ENCODE assay signal across 13 cellular contexts in the genomic region with DNA sequence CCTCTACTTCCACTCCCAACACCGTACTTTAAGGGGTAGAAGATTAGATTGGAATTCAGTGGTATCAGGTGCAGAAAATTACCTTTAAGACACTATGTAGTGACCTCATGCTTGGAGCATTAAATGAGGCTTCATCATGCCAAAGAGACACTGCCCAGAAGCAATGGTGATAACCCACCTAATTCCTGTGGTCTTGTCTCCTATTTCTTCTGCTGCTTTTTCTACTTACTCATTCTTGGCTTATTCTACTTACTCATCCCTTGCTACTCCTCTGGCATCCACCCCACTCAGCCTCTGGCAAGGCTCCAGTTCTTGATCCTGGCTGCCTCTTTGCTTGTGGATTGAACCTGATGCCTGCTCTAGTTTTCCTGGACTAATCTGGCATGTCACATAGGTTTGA.
DNase-seq lines count a peak whose midpoint lies in the region; ATAC-seq and TF ChIP-seq lines count a peak whose summit lies in the region.
"Had no signal": no experiment of that assay in that cellular context is flagged by ENCODE, and none has a peak within 500 bp of the region (broad histone marks: within the 10 kb centered on the region; RNA-seq: fewer than 3 reads in every experiment).

No MANE protein-coding gene starts in this region.

- DNase-seq in AG08395 (ENCODE audit: low spot score) (peak; percentile 83), cerebellum (ENCODE audit: low spot score) (peak; percentile 10), mesenchymal stem cell (peak; percentile 63), GM23338 (ENCODE audit: low spot score) (no peak), NCI-H524 treated with DMSO at 0.1 percent for 48 hours (lab: John Stamatoyannopoulos, UW) (no peak)
- no peak for DNase-seq in activated CD8-positive, alpha-beta memory T cell treated with anti-CD3 and anti-CD28 coated beads, Interleukin-2, amount 50 U/mL, for 4 hours
- DNase-seq: KG1, NCI-H69, upper lobe of right lung had no signal

- H3K27ac ChIP-seq in mesenchymal stem cell (ENCODE audit: low read length, poor library complexity, severe bottlenecking) (peak overlapping the region; percentile 92), GM23338 (ENCODE audit: low read depth) (no peak overlapping the region)
- H3K27ac ChIP-seq: BLaER1 treated with 17β-estradiol and CSF1 and Interleukin-3, amounts not matched to agents 10 nM and 100 nM; upper lobe of right lung had no signal

- no peaks in the 10 kb centered on the region for H3K9me2 ChIP-seq in GM23338 (ENCODE audit: insufficient read depth)

- H2AFZ ChIP-seq in mesenchymal stem cell (ENCODE audit: low read depth, low read length): no peak overlapping the region
- H2AFZ ChIP-seq in GM23338: no peak overlapping the region

- no peak for TF ChIP-seq EP300 in Ishikawa (IDR thresholded peaks at IDR 0.05; ENCODE audit: borderline replicate concordance)

- H3K4me1 Mint-ChIP-seq in GM23338: no peaks in the 10 kb centered on the region

- H3K4me3 Mint-ChIP-seq in GM23338: no peak overlapping the region
- H3K4me3 Mint-ChIP-seq: dendritic cell treated with granulocyte-macrophage colony-stimulating factor and Interleukin-4, amounts not matched to agents 40 ng/mL and 50 ng/mL, for 4 days had no signal

- H3F3A ChIP-seq in GM23338 (replicated peaks; ENCODE audit: low read depth): no peaks in the 10 kb centered on the region

- no peak overlapping the region for H3K23ac ChIP-seq in mesenchymal stem cell (ENCODE audit: low read length in 2 of 2)

- peaks cover 57% of the 10 kb centered on the region for H3K9me3 Mint-ChIP-seq in GM23338

- H2BK5ac ChIP-seq in mesenchymal stem cell (ENCODE audit: low read depth, low read length, poor library complexity, severe bottlenecking): peak overlapping the region; percentile 67

- no peaks in the 10 kb centered on the region for H3K79me2 ChIP-seq in GM23338 (replicated peaks; ENCODE audit: insufficient read depth)

- TF ChIP-seq CTCF in GM23338 (conservative IDR thresholded peaks at IDR 0.05; ENCODE audit: low read depth in 2 of 2): no peak

- ATAC-seq in GM23338: no peak
- ATAC-seq in HG03432 (IDR thresholded peaks at IDR 0.05; ENCODE audit: unreplicated experiment): no peak
- ATAC-seq: upper lobe of right lung had no signal

- H3K36me3 ChIP-seq in mesenchymal stem cell (ENCODE audit: control insufficient read depth in 1 of 2, insufficient read depth in 2 of 2, low read depth in 1 of 2, low read length in 2 of 2) (no peaks in the 10 kb centered on the region), GM23338 (ENCODE audit: insufficient read depth) (no peaks in the 10 kb centered on the region)
- H3K36me3 ChIP-seq: BLaER1 treated with 17β-estradiol and CSF1 and Interleukin-3, amounts not matched to agents 10 nM and 100 nM; upper lobe of right lung had no signal

- H3K36me3 Mint-ChIP-seq in GM23338 (ENCODE audit: low read depth): peaks cover 36% of the 10 kb centered on the region

- no peak for TF ChIP-seq RAD21 in Ishikawa (IDR thresholded peaks at IDR 0.05; ENCODE audit: low read depth)

- H2AK5ac ChIP-seq in mesenchymal stem cell (ENCODE audit: low read length, severe bottlenecking): no peak overlapping the region

- H3K4me1 ChIP-seq in mesenchymal stem cell (ENCODE audit: control insufficient read depth, insufficient read depth, low read depth, low read length) (no peaks in the 10 kb centered on the region), GM23338 (ENCODE audit: insufficient read depth) (no peaks in the 10 kb centered on the region)
- H3K4me1 ChIP-seq: BLaER1 treated with 17β-estradiol and CSF1 and Interleukin-3, amounts not matched to agents 10 nM and 100 nM; upper lobe of right lung had no signal

- no peak overlapping the region for H4K8ac ChIP-seq in mesenchymal stem cell (ENCODE audit: low read length)

- H3K18ac ChIP-seq in mesenchymal stem cell (ENCODE audit: low read depth in 1 of 2, low read length in 2 of 2): no peak overlapping the region

- H3K9ac ChIP-seq in mesenchymal stem cell (ENCODE audit: low read length): no peak overlapping the region
- H3K9ac ChIP-seq: BLaER1 treated with 17β-estradiol and CSF1 and Interleukin-3, amounts not matched to agents 10 nM and 100 nM had no signal

- no peak overlapping the region for H2BK120ac ChIP-seq in mesenchymal stem cell (ENCODE audit: low read depth, low read length)

- no peaks in the 10 kb centered on the region for H3K9me3 ChIP-seq in mesenchymal stem cell (ENCODE audit: control insufficient read depth, low read length)
- H3K9me3 ChIP-seq: upper lobe of right lung had no signal

- H3K14ac ChIP-seq in mesenchymal stem cell (ENCODE audit: low read length in 2 of 2): no peak overlapping the region

- no peaks in the 10 kb centered on the region for H4K20me1 ChIP-seq in GM23338 (replicated peaks; ENCODE audit: insufficient read depth)
- H4K20me1 ChIP-seq: BLaER1 treated with 17β-estradiol and CSF1 and Interleukin-3, amounts not matched to agents 10 nM and 100 nM had no signal

- H2BK12ac ChIP-seq in mesenchymal stem cell (ENCODE audit: low read length in 2 of 2): no peak overlapping the region

- no CpG with 5 or more reads among the region's 1 CpG for WGBS in mesenchymal stem cell

- no peaks in the 10 kb centered on the region for H3K27me3 Mint-ChIP-seq in GM23338 (ENCODE audit: insufficient read depth, low read depth, poor library complexity)
- H3K27me3 Mint-ChIP-seq: dendritic cell treated with granulocyte-macrophage colony-stimulating factor and Interleukin-4, amounts not matched to agents 40 ng/mL and 50 ng/mL, for 4 days had no signal

- H2BK15ac ChIP-seq in mesenchymal stem cell (ENCODE audit: low read depth, poor library complexity, severe bottlenecking): no peak overlapping the region

- H3K4me3 ChIP-seq in mesenchymal stem cell (ENCODE audit: insufficient read depth in 1 of 2, low read depth in 1 of 2, low read length in 2 of 2): no peak overlapping the region
- H3K4me3 ChIP-seq in GM23338: no peak overlapping the region
- H3K4me3 ChIP-seq: BLaER1 treated with 17β-estradiol and CSF1 and Interleukin-3, amounts not matched to agents 10 nM and 100 nM; upper lobe of right lung had no signal

- H3K27ac Mint-ChIP-seq in GM23338: no peak overlapping the region
- H3K27ac Mint-ChIP-seq: dendritic cell treated with granulocyte-macrophage colony-stimulating factor and Interleukin-4, amounts not matched to agents 40 ng/mL and 50 ng/mL, for 4 days had no signal

- H3K4ac ChIP-seq in mesenchymal stem cell (ENCODE audit: low read depth in 1 of 2, low read length in 2 of 2): no peak overlapping the region

- no peaks in the 10 kb centered on the region for H3K79me1 ChIP-seq in mesenchymal stem cell (replicated peaks; ENCODE audit: low read length, poor library complexity, severe bottlenecking)

- no peak overlapping the region for H4K91ac ChIP-seq in mesenchymal stem cell (ENCODE audit: low read length)

- no peak overlapping the region for H3K4me2 ChIP-seq in mesenchymal stem cell (ENCODE audit: low read length, poor library complexity, severe bottlenecking)
- no peak overlapping the region for H3K4me2 ChIP-seq in GM23338
- H3K4me2 ChIP-seq: BLaER1 treated with 17β-estradiol and CSF1 and Interleukin-3, amounts not matched to agents 10 nM and 100 nM had no signal

- H3K27me3 ChIP-seq in mesenchymal stem cell (ENCODE audit: control insufficient read depth in 1 of 2, insufficient read depth in 1 of 2, low read length in 2 of 2) (peaks cover 0 to 56% of the 10 kb centered on the region in 2 experiments), GM23338 (ENCODE audit: insufficient read depth) (no peaks in the 10 kb centered on the region)
- H3K27me3 ChIP-seq: BLaER1 treated with 17β-estradiol and CSF1 and Interleukin-3, amounts not matched to agents 10 nM and 100 nM; upper lobe of right lung had no signal

TF ChIP-seq in Ishikawa, 13 proteins besides CTCF, POLR2A, EP300 and RAD21:
- TF ChIP-seq FOXM1 (IDR thresholded peaks at IDR 0.05; ENCODE audit: borderline replicate concordance, low read depth) (no peak), NFIC (IDR thresholded peaks at IDR 0.05) (peak; percentile 43; the same call in 1 of the 2 replicates), YY1 (IDR thresholded peaks at IDR 0.05; ENCODE audit: low read depth) (no peak)

TF ChIP-seq in GM23338, 12 proteins besides CTCF, POLR2A, EP300 and RAD21:
- TF ChIP-seq CREB1 (CRISPR knock-in tag; IDR thresholded peaks at IDR 0.05; ENCODE audit: low read depth): no peak
- TF ChIP-seq, protein P1, sequence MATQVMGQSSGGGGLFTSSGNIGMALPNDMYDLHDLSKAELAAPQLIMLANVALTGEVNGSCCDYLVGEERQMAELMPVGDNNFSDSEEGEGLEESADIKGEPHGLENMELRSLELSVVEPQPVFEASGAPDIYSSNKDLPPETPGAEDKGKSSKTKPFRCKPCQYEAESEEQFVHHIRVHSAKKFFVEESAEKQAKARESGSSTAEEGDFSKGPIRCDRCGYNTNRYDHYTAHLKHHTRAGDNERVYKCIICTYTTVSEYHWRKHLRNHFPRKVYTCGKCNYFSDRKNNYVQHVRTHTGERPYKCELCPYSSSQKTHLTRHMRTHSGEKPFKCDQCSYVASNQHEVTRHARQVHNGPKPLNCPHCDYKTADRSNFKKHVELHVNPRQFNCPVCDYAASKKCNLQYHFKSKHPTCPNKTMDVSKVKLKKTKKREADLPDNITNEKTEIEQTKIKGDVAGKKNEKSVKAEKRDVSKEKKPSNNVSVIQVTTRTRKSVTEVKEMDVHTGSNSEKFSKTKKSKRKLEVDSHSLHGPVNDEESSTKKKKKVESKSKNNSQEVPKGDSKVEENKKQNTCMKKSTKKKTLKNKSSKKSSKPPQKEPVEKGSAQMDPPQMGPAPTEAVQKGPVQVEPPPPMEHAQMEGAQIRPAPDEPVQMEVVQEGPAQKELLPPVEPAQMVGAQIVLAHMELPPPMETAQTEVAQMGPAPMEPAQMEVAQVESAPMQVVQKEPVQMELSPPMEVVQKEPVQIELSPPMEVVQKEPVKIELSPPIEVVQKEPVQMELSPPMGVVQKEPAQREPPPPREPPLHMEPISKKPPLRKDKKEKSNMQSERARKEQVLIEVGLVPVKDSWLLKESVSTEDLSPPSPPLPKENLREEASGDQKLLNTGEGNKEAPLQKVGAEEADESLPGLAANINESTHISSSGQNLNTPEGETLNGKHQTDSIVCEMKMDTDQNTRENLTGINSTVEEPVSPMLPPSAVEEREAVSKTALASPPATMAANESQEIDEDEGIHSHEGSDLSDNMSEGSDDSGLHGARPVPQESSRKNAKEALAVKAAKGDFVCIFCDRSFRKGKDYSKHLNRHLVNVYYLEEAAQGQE (IDR thresholded peaks at IDR 0.05; ENCODE audit: unreplicated experiment): no peak

Comparison
In these comparisons a context has a peak if more than half of its experiments do, and no peak if none do; other contexts are left out.
1. DNase-seq: peak in AG08395 (single experiment), cerebellum (single experiment) and mesenchymal stem cell (single experiment); none in GM23338 (single experiment), activated CD8-positive, alpha-beta memory T cell treated with anti-CD3 and anti-CD28 coated beads, Interleukin-2, amount 50 U/mL, for 4 hours (single experiment) and NCI-H524 treated with DMSO at 0.1 percent for 48 hours (single experiment).